ENCODE assay signal across 1 cellular context in the genomic region with DNA sequence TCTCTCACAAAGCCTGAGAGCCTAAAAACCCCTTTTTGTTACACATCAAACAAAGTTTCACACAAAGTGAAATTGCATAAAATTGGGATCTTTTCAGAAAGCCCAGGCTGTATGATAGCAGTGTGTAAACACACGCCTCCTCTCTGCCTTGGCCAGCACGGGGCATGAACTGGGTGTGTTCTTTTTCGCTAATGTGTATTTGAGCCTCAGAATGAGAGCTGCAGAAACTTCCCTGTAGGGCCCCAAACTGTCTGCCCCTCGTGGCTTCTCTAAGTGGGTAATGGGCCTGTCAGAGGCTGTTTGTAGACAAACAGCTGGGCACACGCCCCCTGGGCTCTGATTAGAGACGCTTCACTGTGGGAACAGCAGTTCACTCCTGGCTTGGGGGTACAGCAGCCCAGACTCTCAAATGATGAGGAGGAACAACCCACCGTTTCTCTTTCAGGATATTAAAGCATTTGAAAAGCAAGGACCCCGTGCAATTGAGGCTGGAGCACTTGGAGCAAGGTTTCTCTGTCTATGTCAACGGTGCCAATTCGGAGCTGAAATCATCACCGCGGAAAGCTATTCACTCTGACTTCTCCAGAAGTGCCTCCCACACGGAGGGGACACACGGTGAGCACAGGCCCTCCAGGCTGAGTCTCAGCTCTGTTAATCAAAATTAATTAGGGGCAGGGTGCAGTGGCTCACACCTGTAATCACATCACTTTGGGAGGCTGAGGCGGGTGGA.
TF ChIP-seq lines count a peak whose summit lies in the region.

No MANE protein-coding gene starts in this region.

TF ChIP-seq in GM23338, 12 proteins besides CTCF, POLR2A, EP300 and RAD21 (continued from another document):
- TF ChIP-seq, protein P1, sequence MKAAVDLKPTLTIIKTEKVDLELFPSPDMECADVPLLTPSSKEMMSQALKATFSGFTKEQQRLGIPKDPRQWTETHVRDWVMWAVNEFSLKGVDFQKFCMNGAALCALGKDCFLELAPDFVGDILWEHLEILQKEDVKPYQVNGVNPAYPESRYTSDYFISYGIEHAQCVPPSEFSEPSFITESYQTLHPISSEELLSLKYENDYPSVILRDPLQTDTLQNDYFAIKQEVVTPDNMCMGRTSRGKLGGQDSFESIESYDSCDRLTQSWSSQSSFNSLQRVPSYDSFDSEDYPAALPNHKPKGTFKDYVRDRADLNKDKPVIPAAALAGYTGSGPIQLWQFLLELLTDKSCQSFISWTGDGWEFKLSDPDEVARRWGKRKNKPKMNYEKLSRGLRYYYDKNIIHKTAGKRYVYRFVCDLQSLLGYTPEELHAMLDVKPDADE (IDR thresholded peaks at IDR 0.05), result no peak
- TF ChIP-seq JUNB (IDR thresholded peaks at IDR 0.05; ENCODE audit: unreplicated experiment), result no peak
- TF ChIP-seq, protein P2, sequence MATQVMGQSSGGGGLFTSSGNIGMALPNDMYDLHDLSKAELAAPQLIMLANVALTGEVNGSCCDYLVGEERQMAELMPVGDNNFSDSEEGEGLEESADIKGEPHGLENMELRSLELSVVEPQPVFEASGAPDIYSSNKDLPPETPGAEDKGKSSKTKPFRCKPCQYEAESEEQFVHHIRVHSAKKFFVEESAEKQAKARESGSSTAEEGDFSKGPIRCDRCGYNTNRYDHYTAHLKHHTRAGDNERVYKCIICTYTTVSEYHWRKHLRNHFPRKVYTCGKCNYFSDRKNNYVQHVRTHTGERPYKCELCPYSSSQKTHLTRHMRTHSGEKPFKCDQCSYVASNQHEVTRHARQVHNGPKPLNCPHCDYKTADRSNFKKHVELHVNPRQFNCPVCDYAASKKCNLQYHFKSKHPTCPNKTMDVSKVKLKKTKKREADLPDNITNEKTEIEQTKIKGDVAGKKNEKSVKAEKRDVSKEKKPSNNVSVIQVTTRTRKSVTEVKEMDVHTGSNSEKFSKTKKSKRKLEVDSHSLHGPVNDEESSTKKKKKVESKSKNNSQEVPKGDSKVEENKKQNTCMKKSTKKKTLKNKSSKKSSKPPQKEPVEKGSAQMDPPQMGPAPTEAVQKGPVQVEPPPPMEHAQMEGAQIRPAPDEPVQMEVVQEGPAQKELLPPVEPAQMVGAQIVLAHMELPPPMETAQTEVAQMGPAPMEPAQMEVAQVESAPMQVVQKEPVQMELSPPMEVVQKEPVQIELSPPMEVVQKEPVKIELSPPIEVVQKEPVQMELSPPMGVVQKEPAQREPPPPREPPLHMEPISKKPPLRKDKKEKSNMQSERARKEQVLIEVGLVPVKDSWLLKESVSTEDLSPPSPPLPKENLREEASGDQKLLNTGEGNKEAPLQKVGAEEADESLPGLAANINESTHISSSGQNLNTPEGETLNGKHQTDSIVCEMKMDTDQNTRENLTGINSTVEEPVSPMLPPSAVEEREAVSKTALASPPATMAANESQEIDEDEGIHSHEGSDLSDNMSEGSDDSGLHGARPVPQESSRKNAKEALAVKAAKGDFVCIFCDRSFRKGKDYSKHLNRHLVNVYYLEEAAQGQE (IDR thresholded peaks at IDR 0.05; ENCODE audit: unreplicated experiment), result no peak
- TF ChIP-seq CREB1 (CRISPR knock-in tag; IDR thresholded peaks at IDR 0.05; ENCODE audit: low read depth), result no peak
- no peak for TF ChIP-seq EZH2phosphoT487 (IDR thresholded peaks at IDR 0.05; ENCODE audit: unreplicated experiment)
- TF ChIP-seq EZH2 (IDR thresholded peaks at IDR 0.05; ENCODE audit: low read depth, unreplicated experiment), result no peak
- no peak for TF ChIP-seq ZNF114 (CRISPR knock-in tag; IDR thresholded peaks at IDR 0.05)
